In genomic region chr16:62254847-62255246, GRCh38 we compare ENCODE assay signal across 20 cellular contexts.
DNase-seq lines count a peak whose midpoint lies in the region; FAIRE-seq and TF ChIP-seq lines count a peak whose summit lies in the region.
"Had no signal": no experiment of that assay in that cellular context is flagged by ENCODE, and none has a peak within 500 bp of the region (broad histone marks: within the 10 kb centered on the region; RNA-seq: fewer than 3 reads in every experiment).

No MANE protein-coding gene starts in this region.

- no peak for FAIRE-seq in RCC 7860 (lab: Jason Lieb, UNC)
- FAIRE-seq: GM12878 had no signal

- no peaks in the 10 kb centered on the region for H3F3A ChIP-seq in SK-N-SH (replicated peaks; ENCODE audit: insufficient read depth)

- H4K20me1 ChIP-seq in SK-N-SH (ENCODE audit: insufficient read depth) (no peaks in the 10 kb centered on the region), Karpas-422 (ENCODE audit: insufficient read depth, low read depth, low read length) (no peaks in the 10 kb centered on the region)

- H3K27ac ChIP-seq in SK-N-SH (ENCODE audit: low read depth in 2 of 2, low read length in 1 of 2) = peak overlapping the region in 1 of 2 experiments; percentile 87; a peak in 2 of 4 replicates
- H3K27ac ChIP-seq in effector memory CD4-positive, alpha-beta T cell (ENCODE audit: insufficient read depth, low read length, poor library complexity, severe bottlenecking) = no peak overlapping the region
- no peak overlapping the region for H3K27ac ChIP-seq in Karpas-422 (ENCODE audit: low read length)
- H3K27ac ChIP-seq: HL-60, Peyer's patch had no signal

- H2AFZ ChIP-seq in SK-N-SH (ENCODE audit: low read depth) (no peak overlapping the region), Karpas-422 (ENCODE audit: low read length) (no peak overlapping the region)

- TF ChIP-seq RAD21 in SK-N-SH (IDR thresholded peaks at IDR 0.05; ENCODE audit: low read length) = no peak

- H3K27me3 ChIP-seq in SK-N-SH (ENCODE audit: insufficient read depth) (no peaks in the 10 kb centered on the region), Karpas-422 (ENCODE audit: low read length) (no peaks in the 10 kb centered on the region)
- H3K27me3 ChIP-seq in effector memory CD4-positive, alpha-beta T cell (replicated peaks; ENCODE audit: control insufficient read depth, insufficient read depth, low read length, poor library complexity, severe bottlenecking) = no peaks in the 10 kb centered on the region
- H3K27me3 ChIP-seq: Peyer's patch had no signal

- CTCF ChIA-PET in SK-N-SH (lab: Yijun Ruan, JAX) = interaction anchor here (0.8 to 3.5 kb wide), 7 partner anchors 18 to 1035 kb away, joined by 3 to 18 read pairs (median 6); no protein-coding TSS in a partner anchor

- peak; percentile 7 to 89; a peak in 3 of 4 replicates for TF ChIP-seq EP300 in SK-N-SH (IDR thresholded peaks at IDR 0.05; ENCODE audit: borderline replicate concordance in 1 of 2, low read depth in 1 of 2, low read length in 1 of 2)

- H3K4me2 ChIP-seq in SK-N-SH = no peak overlapping the region
- no peak overlapping the region for H3K4me2 ChIP-seq in Karpas-422 (ENCODE audit: low read depth, low read length, poor library complexity, severe bottlenecking)

- no peaks in the 10 kb centered on the region for H3K9me3 ChIP-seq in SK-N-SH
- peaks cover 5% of the 10 kb centered on the region for H3K9me3 ChIP-seq in effector memory CD4-positive, alpha-beta T cell (ENCODE audit: control insufficient read depth, low read length)
- peaks cover 19% of the 10 kb centered on the region for H3K9me3 ChIP-seq in Karpas-422 (ENCODE audit: low read length)
- H3K9me3 ChIP-seq: HAP-1, Peyer's patch had no signal

- no peak for TF ChIP-seq CTCF in SK-N-SH (IDR thresholded peaks at IDR 0.05)

- H3K36me3 ChIP-seq in SK-N-SH (replicated peaks in 1 of 2; ENCODE audit: control insufficient read depth in 1 of 2, insufficient read depth in 2 of 2, low read length in 1 of 2) (no peaks in the 10 kb centered on the region), Karpas-422 (ENCODE audit: insufficient read depth, low read length) (no peaks in the 10 kb centered on the region)
- no peaks in the 10 kb centered on the region for H3K36me3 ChIP-seq in effector memory CD4-positive, alpha-beta T cell (ENCODE audit: control insufficient read depth, insufficient read depth, low read length)
- H3K36me3 ChIP-seq: HAP-1, Peyer's patch had no signal

- H3K9ac ChIP-seq in SK-N-SH = no peak overlapping the region
- no peak overlapping the region for H3K9ac ChIP-seq in Karpas-422 (ENCODE audit: low read length)

- no peaks in the 10 kb centered on the region for H3K9me2 ChIP-seq in SK-N-SH
- H3K9me2 ChIP-seq in Karpas-422 (replicated peaks; ENCODE audit: insufficient read depth, low read length) = no peaks in the 10 kb centered on the region

- DNase-seq in HS-5 (ENCODE audit: low read depth) = peak; percentile 10
- DNase-seq in SK-N-SH = peak; percentile 58
- peak; percentile 53 for DNase-seq in islet precursor cell
- DNase-seq in retina = peak; percentile 2
- no peak for DNase-seq in RCC 7860 (ENCODE audit: low spot score)
- DNase-seq in effector memory CD4-positive, alpha-beta T cell = no peak
- DNase-seq in Karpas-422 = no peak
- DNase-seq: CD4-positive, CD25-positive, alpha-beta regulatory T cell; COR-L47; DMS153; EL; NCI-H1105 treated with DMSO at 0.1 percent for 48 hours; NCI-H1694; NCI-H2081 treated with DMSO at 0.1 percent for 48 hours; NCI-H446 treated with DMSO at 0.1 percent for 48 hours; Peyer's patch; SHP77 had no signal

- POLR2A ChIA-PET in SK-N-SH (lab: Yijun Ruan, JAX) = no interaction called here

- H3K79me2 ChIP-seq in SK-N-SH (ENCODE audit: insufficient read depth) (no peaks in the 10 kb centered on the region), Karpas-422 (ENCODE audit: low read length) (no peaks in the 10 kb centered on the region)

- H3K4me1 ChIP-seq in SK-N-SH (ENCODE audit: control insufficient read depth in 1 of 2, insufficient read depth in 2 of 2, low read depth in 1 of 2, low read length in 1 of 2) = peaks cover 9 to 10% of the 10 kb centered on the region in 2 experiments; a peak in 3 of 4 replicates
- no peaks in the 10 kb centered on the region for H3K4me1 ChIP-seq in effector memory CD4-positive, alpha-beta T cell (ENCODE audit: control insufficient read depth, insufficient read depth, low read length, poor library complexity, severe bottlenecking)
- H3K4me1 ChIP-seq in Karpas-422 (ENCODE audit: low read length) = no peaks in the 10 kb centered on the region
- H3K4me1 ChIP-seq: Peyer's patch had no signal

- H3K4me3 ChIP-seq in SK-N-SH (ENCODE audit: low read depth in 2 of 2, low read length in 1 of 2) (no peak overlapping the region), Karpas-422 (ENCODE audit: low read length) (no peak overlapping the region)
- no peak overlapping the region for H3K4me3 ChIP-seq in effector memory CD4-positive, alpha-beta T cell (ENCODE audit: insufficient read depth, low read depth, low read length, poor library complexity, severe bottlenecking)
- H3K4me3 ChIP-seq: GM12878, HAP-1, Peyer's patch had no signal

TF ChIP-seq in SK-N-SH, 30 proteins besides CTCF, POLR2A, EP300 and RAD21 (continues in another document):
- TF ChIP-seq, protein P1, sequence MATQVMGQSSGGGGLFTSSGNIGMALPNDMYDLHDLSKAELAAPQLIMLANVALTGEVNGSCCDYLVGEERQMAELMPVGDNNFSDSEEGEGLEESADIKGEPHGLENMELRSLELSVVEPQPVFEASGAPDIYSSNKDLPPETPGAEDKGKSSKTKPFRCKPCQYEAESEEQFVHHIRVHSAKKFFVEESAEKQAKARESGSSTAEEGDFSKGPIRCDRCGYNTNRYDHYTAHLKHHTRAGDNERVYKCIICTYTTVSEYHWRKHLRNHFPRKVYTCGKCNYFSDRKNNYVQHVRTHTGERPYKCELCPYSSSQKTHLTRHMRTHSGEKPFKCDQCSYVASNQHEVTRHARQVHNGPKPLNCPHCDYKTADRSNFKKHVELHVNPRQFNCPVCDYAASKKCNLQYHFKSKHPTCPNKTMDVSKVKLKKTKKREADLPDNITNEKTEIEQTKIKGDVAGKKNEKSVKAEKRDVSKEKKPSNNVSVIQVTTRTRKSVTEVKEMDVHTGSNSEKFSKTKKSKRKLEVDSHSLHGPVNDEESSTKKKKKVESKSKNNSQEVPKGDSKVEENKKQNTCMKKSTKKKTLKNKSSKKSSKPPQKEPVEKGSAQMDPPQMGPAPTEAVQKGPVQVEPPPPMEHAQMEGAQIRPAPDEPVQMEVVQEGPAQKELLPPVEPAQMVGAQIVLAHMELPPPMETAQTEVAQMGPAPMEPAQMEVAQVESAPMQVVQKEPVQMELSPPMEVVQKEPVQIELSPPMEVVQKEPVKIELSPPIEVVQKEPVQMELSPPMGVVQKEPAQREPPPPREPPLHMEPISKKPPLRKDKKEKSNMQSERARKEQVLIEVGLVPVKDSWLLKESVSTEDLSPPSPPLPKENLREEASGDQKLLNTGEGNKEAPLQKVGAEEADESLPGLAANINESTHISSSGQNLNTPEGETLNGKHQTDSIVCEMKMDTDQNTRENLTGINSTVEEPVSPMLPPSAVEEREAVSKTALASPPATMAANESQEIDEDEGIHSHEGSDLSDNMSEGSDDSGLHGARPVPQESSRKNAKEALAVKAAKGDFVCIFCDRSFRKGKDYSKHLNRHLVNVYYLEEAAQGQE (IDR thresholded peaks at IDR 0.05; ENCODE audit: low read depth, low read length) = no peak
- no peak for TF ChIP-seq IRF3 (IDR thresholded peaks at IDR 0.05; ENCODE audit: low read depth, low read length)
- peak; percentile 54 for TF ChIP-seq CHD2 (IDR thresholded peaks at IDR 0.05; ENCODE audit: low read length, partially characterized antibody)
- TF ChIP-seq, protein P2, sequence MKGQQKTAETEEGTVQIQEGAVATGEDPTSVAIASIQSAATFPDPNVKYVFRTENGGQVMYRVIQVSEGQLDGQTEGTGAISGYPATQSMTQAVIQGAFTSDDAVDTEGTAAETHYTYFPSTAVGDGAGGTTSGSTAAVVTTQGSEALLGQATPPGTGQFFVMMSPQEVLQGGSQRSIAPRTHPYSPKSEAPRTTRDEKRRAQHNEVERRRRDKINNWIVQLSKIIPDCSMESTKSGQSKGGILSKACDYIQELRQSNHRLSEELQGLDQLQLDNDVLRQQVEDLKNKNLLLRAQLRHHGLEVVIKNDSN (IDR thresholded peaks at IDR 0.05; ENCODE audit: borderline replicate concordance, low read depth) = no peak
- TF ChIP-seq, protein P3, sequence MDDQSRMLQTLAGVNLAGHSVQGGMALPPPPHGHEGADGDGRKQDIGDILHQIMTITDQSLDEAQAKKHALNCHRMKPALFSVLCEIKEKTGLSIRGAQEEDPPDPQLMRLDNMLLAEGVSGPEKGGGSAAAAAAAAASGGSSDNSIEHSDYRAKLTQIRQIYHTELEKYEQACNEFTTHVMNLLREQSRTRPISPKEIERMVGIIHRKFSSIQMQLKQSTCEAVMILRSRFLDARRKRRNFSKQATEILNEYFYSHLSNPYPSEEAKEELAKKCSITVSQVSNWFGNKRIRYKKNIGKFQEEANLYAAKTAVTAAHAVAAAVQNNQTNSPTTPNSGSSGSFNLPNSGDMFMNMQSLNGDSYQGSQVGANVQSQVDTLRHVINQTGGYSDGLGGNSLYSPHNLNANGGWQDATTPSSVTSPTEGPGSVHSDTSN (IDR thresholded peaks at IDR 0.05) = peak; percentile 27; the same call in 1 of the 2 replicates
- no peak for TF ChIP-seq TAF1 (IDR thresholded peaks at IDR 0.05; ENCODE audit: borderline replicate concordance, low read depth, low read length)
- no peak for TF ChIP-seq EZH2phosphoT487 (IDR thresholded peaks at IDR 0.05; ENCODE audit: borderline replicate concordance, low read depth)
- no peak for TF ChIP-seq SMC3 (IDR thresholded peaks at IDR 0.05; ENCODE audit: low read depth, low read length)
- no peak for TF ChIP-seq USF2 (IDR thresholded peaks at IDR 0.05; ENCODE audit: borderline replicate concordance, low read depth, low read length)
- no peak for TF ChIP-seq MEF2A (IDR thresholded peaks at IDR 0.05; ENCODE audit: borderline replicate concordance, low read depth)

Comparison
In these comparisons a context has a peak if more than half of its experiments do, and no peak if none do; other contexts are left out.
1. DNase-seq: peak in HS-5 (single experiment), SK-N-SH (single experiment), islet precursor cell (single experiment) and retina (single experiment); none in RCC 7860 (single experiment), effector memory CD4-positive, alpha-beta T cell (0 of 3) and Karpas-422 (single experiment).